8 cellular contexts compared by ENCODE assay signal in the genomic region with DNA sequence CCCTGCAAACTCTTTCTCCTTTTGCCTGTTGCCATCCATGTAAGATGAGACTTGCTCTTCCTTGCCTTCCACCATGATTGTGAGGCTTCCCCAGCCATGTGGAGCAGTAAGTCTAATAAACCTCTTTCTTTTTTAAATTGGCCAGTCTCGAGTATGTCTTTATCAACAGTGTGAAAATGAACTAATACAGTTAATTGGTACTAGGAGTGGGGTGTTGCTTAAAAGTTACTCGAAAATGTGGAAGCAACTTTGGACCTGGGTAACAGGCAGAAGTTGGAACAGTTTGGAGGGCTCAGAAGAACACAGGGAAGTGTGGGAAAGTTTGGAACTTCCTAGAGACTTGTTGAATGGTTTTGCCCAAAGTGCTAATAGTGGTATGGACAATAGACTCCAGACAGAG.
"Had no signal": no experiment of that assay in that cellular context is flagged by ENCODE, and none has a peak within 500 bp of the region (broad histone marks: within the 10 kb centered on the region; RNA-seq: fewer than 3 reads in every experiment).

No MANE protein-coding gene starts in this region.

- H3K36me3 Mint-ChIP-seq: IgD-negative memory B cell had no signal

- FAIRE-seq: HepG2, HTR-8/SVneo had no signal

- H3K4me1 Mint-ChIP-seq: IgD-negative memory B cell had no signal

- H3K4me2 ChIP-seq: KMS-11 had no signal

- H3K27ac Mint-ChIP-seq: IgD-negative memory B cell had no signal

- H3K4me3 Mint-ChIP-seq: IgD-negative memory B cell had no signal

- DNase-seq: IMR-90, KBM-7, KG1 had no signal

- H3K27me3 Mint-ChIP-seq: IgD-negative memory B cell had no signal

- H3K27ac ChIP-seq: HL-60, KMS-11 had no signal

- H3K9ac ChIP-seq: KMS-11 had no signal

- ATAC-seq: HepG2 had no signal
